In genomic region chr19:58380736-58381459, GRCh38 we compare ENCODE assay signal across 8 cellular contexts. TPM values are rescaled to one million over a fixed set of nuclear protein-coding genes. Genes with fewer than 3 reads are reported as not detected.
DNase-seq lines count a peak whose midpoint lies in the region; FAIRE-seq and TF ChIP-seq lines count a peak whose summit lies in the region.

Gene ZNF837, minus strand, starts transcription at chr19:58381030. Its CDS starts 11,698 bp downstream, at chr19:58369332.

- CTCF ChIA-PET in activated naive CD4-positive, alpha-beta T cell treated with anti-CD3 and anti-CD28 coated beads, Interleukin-2, amount 10 ng/mL, durations not matched to agents 7 days and 5 days (lab: Charles Lee), result interaction anchor here (0.6 to 1.4 kb wide), 2 partner anchors 57 to 138 kb away, joined by 3 read pairs; no protein-coding TSS in a partner anchor

- no peaks in the 10 kb centered on the region; the same call in 1 of the 2 replicates for H3K27me3 Mint-ChIP-seq in HFFc6 (ENCODE audit: insufficient read depth)
- no peaks in the 10 kb centered on the region for H3K27me3 Mint-ChIP-seq in activated naive CD4-positive, alpha-beta T cell treated with anti-CD3 and anti-CD28 coated beads, Interleukin-2, amount 10 ng/mL, durations not matched to agents 7 days and 5 days

- H3K4me1 Mint-ChIP-seq in HFFc6 (ENCODE audit: low read depth), result peaks cover 26% of the 10 kb centered on the region
- peaks cover 36% of the 10 kb centered on the region for H3K4me1 Mint-ChIP-seq in activated naive CD4-positive, alpha-beta T cell treated with anti-CD3 and anti-CD28 coated beads, Interleukin-2, amount 10 ng/mL, durations not matched to agents 7 days and 5 days

- no peak for TF ChIP-seq CTCF in HFFc6 (IDR thresholded peaks at IDR 0.05)

- H3K9me3 Mint-ChIP-seq in HFFc6, result no peaks in the 10 kb centered on the region
- H3K9me3 Mint-ChIP-seq in activated naive CD4-positive, alpha-beta T cell treated with anti-CD3 and anti-CD28 coated beads, Interleukin-2, amount 10 ng/mL, durations not matched to agents 7 days and 5 days, result no peaks in the 10 kb centered on the region

- peaks cover 25% of the 10 kb centered on the region for H3K4me1 ChIP-seq in neuron (ENCODE audit: insufficient read depth, low read length)

- no peaks in the 10 kb centered on the region for H3K27me3 ChIP-seq in neuron (ENCODE audit: insufficient read depth, low read length)

- in situ Hi-C loops in SK-MEL-5 (cut with HindIII; ENCODE audit: low pct_unique_long_range_greater_than_20kb, low sequenced_read_pairs), result no loop called here

- no peaks in the 10 kb centered on the region for H3K36me3 ChIP-seq in neuron (ENCODE audit: insufficient read depth, low read length)

- H2AFZ ChIP-seq in neuron (ENCODE audit: low read depth, low read length), result peak within 1 kb of the TSS; percentile 17

- FAIRE-seq in frontal cortex (lab: Jason Lieb, UNC), result peak; percentile 91

- H3K27ac Mint-ChIP-seq in HFFc6, result peak within 1 kb of the TSS; percentile 92
- peak within 1 kb of the TSS; percentile 91 for H3K27ac Mint-ChIP-seq in activated naive CD4-positive, alpha-beta T cell treated with anti-CD3 and anti-CD28 coated beads, Interleukin-2, amount 10 ng/mL, durations not matched to agents 7 days and 5 days

- H3K4me3 Mint-ChIP-seq in HFFc6, result peak within 1 kb of the TSS; percentile 96
- H3K4me3 Mint-ChIP-seq in activated naive CD4-positive, alpha-beta T cell treated with anti-CD3 and anti-CD28 coated beads, Interleukin-2, amount 10 ng/mL, durations not matched to agents 7 days and 5 days, result peak within 1 kb of the TSS; percentile 84

- H3K4me3 ChIP-seq in neuron (ENCODE audit: low read length), result peak within 1 kb of the TSS; percentile 81

- DNase-seq in GM04504 (ENCODE audit: low read depth) (peak; percentile 100), HFFc6 (peak; percentile 100), NAMALWA (ENCODE audit: low spot score) (peak; percentile 100), SK-MEL-5 (ENCODE audit: low read depth, low spot score) (peak; percentile 100), frontal cortex (ENCODE audit: low spot score in 2 of 2) (peak; percentile 96 to 98), stromal cell of bone marrow (ENCODE audit: low read depth) (peak; percentile 100)
- DNase-seq in activated naive CD4-positive, alpha-beta T cell treated with anti-CD3 and anti-CD28 coated beads, Interleukin-2, amount 10 ng/mL, durations not matched to agents 7 days and 5 days, result peak; percentile 99

- no peaks in the 10 kb centered on the region for H3K36me3 Mint-ChIP-seq in HFFc6 (ENCODE audit: low read depth)
- no peaks in the 10 kb centered on the region for H3K36me3 Mint-ChIP-seq in activated naive CD4-positive, alpha-beta T cell treated with anti-CD3 and anti-CD28 coated beads, Interleukin-2, amount 10 ng/mL, durations not matched to agents 7 days and 5 days

- no peaks in the 10 kb centered on the region for H3K9me3 ChIP-seq in neuron (ENCODE audit: low read length)

RNA-seq across cellular contexts. Expression of gene ZNF837, which starts in this region (rescaled TPM):
- total RNA-seq in HFFc6 (2021; fragmentation: NEBNext Ultra II Directional; extraction: Animal tissue kit (Norgen Biotek cat#: 25700)), result 1 to 10 TPM in 2 of 6 experiments, under 1 TPM in 4; 0.63 to 1.3 (median 0.75) TPM
- total RNA-seq in SK-MEL-5 (2014; rRNA removed; shearing (Covaris generic)), result 0.40 and 0.87 TPM in 2 replicates
- polyA plus RNA-seq in SK-MEL-5 (2015; cell fraction: cytosol; rRNA removed), result 0.76 and 2.1 TPM in 2 replicates
- not detected in 2 replicates for polyA plus RNA-seq in SK-MEL-5 (2015; cell fraction: nucleus; rRNA removed)
- total RNA-seq in frontal cortex, result 2.4 TPM

Comparison
In these comparisons a context has a peak if more than half of its experiments do, and no peak if none do; other contexts are left out.
1. Peak in every context shown above with its lines: DNase-seq and H3K4me3 ChIP-seq.